16 cellular contexts compared by ENCODE assay signal in genomic region chr15:56989411-56989924, GRCh38.
DNase-seq lines count a peak whose midpoint lies in the region; ATAC-seq, FAIRE-seq and TF ChIP-seq lines count a peak whose summit lies in the region.
"Had no signal": no experiment of that assay in that cellular context is flagged by ENCODE, and none has a peak within 500 bp of the region (broad histone marks: within the 10 kb centered on the region; RNA-seq: fewer than 3 reads in every experiment).

No MANE protein-coding gene starts in this region.

- in situ Hi-C loops in HepG2 (cut with HindIII; ENCODE audit: extremely low pct_ligation_motif_present, low pct_unique_long_range_greater_than_20kb) = no loop called here

- BruUV-seq in HepG2 (replicated peaks; lab: Mats Ljungman, UMichigan) = no TSS peak

- H3K4me2 ChIP-seq in HepG2 (ENCODE audit: low read depth, low read length) (peak overlapping the region; percentile 41), trophoblast cell (ENCODE audit: low read length) (no peak overlapping the region)

- H3K9me3 ChIP-seq in HepG2 (ENCODE audit: low read length) = no peaks in the 10 kb centered on the region
- no peaks in the 10 kb centered on the region for H3K9me3 ChIP-seq in trophoblast cell (ENCODE audit: insufficient read depth, low read depth, low read length)
- H3K9me3 ChIP-seq: vagina had no signal

- no peak overlapping the region for H2AFZ ChIP-seq in HepG2 (ENCODE audit: low read length)
- H2AFZ ChIP-seq in trophoblast cell (ENCODE audit: insufficient read depth, low read length, poor library complexity) = no peak overlapping the region

- no peak overlapping the region for H3K18ac ChIP-seq in trophoblast cell (ENCODE audit: low read length)

- POLR2A ChIA-PET in HepG2 (lab: Yijun Ruan, JAX) = no interaction called here

- H4K8ac ChIP-seq in trophoblast cell (ENCODE audit: low read depth, low read length) = no peak overlapping the region

- FAIRE-seq in HepG2 (lab: Jason Lieb, UNC) = no peak
- FAIRE-seq: bronchial epithelial cell had no signal

- H3K36me3 Mint-ChIP-seq in activated naive CD8-positive, alpha-beta T cell treated with anti-CD3 and anti-CD28 coated beads, Interleukin-2, amount 50 U/mL, for 24 hours (ENCODE audit: low read depth) = peaks cover 18% of the 10 kb centered on the region

- no peak overlapping the region for H2BK120ac ChIP-seq in trophoblast cell (ENCODE audit: insufficient read depth, low read length, poor library complexity)

- H3K79me2 ChIP-seq in HepG2 (ENCODE audit: insufficient read depth, low read length) = peaks cover 64% of the 10 kb centered on the region
- H3K79me2 ChIP-seq in trophoblast cell (ENCODE audit: control insufficient read depth, insufficient read depth, low read length, poor library complexity) = no peaks in the 10 kb centered on the region

- H3K4me3 Mint-ChIP-seq in activated naive CD8-positive, alpha-beta T cell treated with anti-CD3 and anti-CD28 coated beads, Interleukin-2, amount 50 U/mL, for 24 hours = peak overlapping the region; percentile 29
- H3K4me3 Mint-ChIP-seq: nephron progenitor cell had no signal

- intact Hi-C loops in HepG2 (cut with micrococcal nuclease; ENCODE audit: unreplicated experiment) = loop anchor here (2.0 kb wide), 1 partner anchor 67 kb away; no protein-coding TSS in a partner anchor

- 0 out of 6 replicates have a peak overlapping the region, but pooled peaks of 1 of the 3 experiments have one; percentile 8 for H3K4me3 ChIP-seq in HepG2 (replicated peaks in 1 of 3; ENCODE audit: insufficient read depth in 1 of 3, low read depth in 2 of 3, low read length in 3 of 3)
- no peak overlapping the region for H3K4me3 ChIP-seq in trophoblast cell (ENCODE audit: low read depth, low read length)
- H3K4me3 ChIP-seq: skin epidermis, vagina had no signal

- H2BK5ac ChIP-seq in trophoblast cell (ENCODE audit: low read depth, low read length, poor library complexity) = no peak overlapping the region

- H3K4me1 Mint-ChIP-seq in activated naive CD8-positive, alpha-beta T cell treated with anti-CD3 and anti-CD28 coated beads, Interleukin-2, amount 50 U/mL, for 24 hours = peaks cover 48% of the 10 kb centered on the region

- H3K27me3 Mint-ChIP-seq in activated naive CD8-positive, alpha-beta T cell treated with anti-CD3 and anti-CD28 coated beads, Interleukin-2, amount 50 U/mL, for 24 hours = no peaks in the 10 kb centered on the region

- peak; percentile 54 for TF ChIP-seq CTCF in HepG2 (CRISPR knock-in tag; IDR thresholded peaks at IDR 0.05)

- TF ChIP-seq POLR2A in HepG2 (IDR thresholded peaks at IDR 0.05; ENCODE audit: insufficient read depth in 1 of 2, low read depth in 2 of 2, low read length in 2 of 2) = no peak

- H3K27ac ChIP-seq in HepG2 (ENCODE audit: extremely low read length, insufficient read depth, low read length) (peak overlapping the region; percentile 19), trophoblast cell (ENCODE audit: low read depth, low read length) (no peak overlapping the region)
- H3K27ac ChIP-seq: HL-60, vagina had no signal

- H3K36me3 ChIP-seq in HepG2 (replicated peaks in 1 of 2; ENCODE audit: control insufficient read depth in 1 of 2, insufficient read depth in 2 of 2, low read length in 2 of 2) (peaks cover 0 to 12% of the 10 kb centered on the region in 2 experiments; a peak in 2 of 5 replicates), trophoblast cell (ENCODE audit: control insufficient read depth in 1 of 2, insufficient read depth in 2 of 2, low read length in 2 of 2) (no peaks in the 10 kb centered on the region)
- H3K36me3 ChIP-seq: vagina had no signal

- no peak overlapping the region for H3K4ac ChIP-seq in trophoblast cell (ENCODE audit: low read depth, low read length)

- no peak overlapping the region for H4K12ac ChIP-seq in trophoblast cell (ENCODE audit: low read depth, low read length)

- WGBS in HepG2 (ENCODE audit: low lambda C conversion rate) = 0% methylated on average over 1 of the region's 1 CpG
- no CpG with 5 or more reads among the region's 1 CpG for WGBS in trophoblast cell (ENCODE audit: extremely low coverage, insufficient coverage, insufficient read length)

- H3K4me1 ChIP-seq in HepG2 (ENCODE audit: insufficient read depth, low read length) = peaks cover 36% of the 10 kb centered on the region
- H3K4me1 ChIP-seq in trophoblast cell (ENCODE audit: control insufficient read depth in 1 of 2, insufficient read depth in 2 of 2, low read length in 2 of 2) = no peaks in the 10 kb centered on the region

- H3K9ac ChIP-seq in HepG2 (ENCODE audit: insufficient read depth, low read depth, low read length) (no peak overlapping the region), trophoblast cell (ENCODE audit: low read length) (no peak overlapping the region)

- no peak overlapping the region for H4K91ac ChIP-seq in trophoblast cell (ENCODE audit: low read depth, low read length)

- no peak overlapping the region for H3K27ac Mint-ChIP-seq in activated naive CD8-positive, alpha-beta T cell treated with anti-CD3 and anti-CD28 coated beads, Interleukin-2, amount 50 U/mL, for 24 hours
- H3K27ac Mint-ChIP-seq: nephron progenitor cell had no signal

- ATAC-seq in GM19025 (IDR thresholded peaks at IDR 0.05; ENCODE audit: low read depth, unreplicated experiment) = peak; percentile 46
- peak; percentile 80 for ATAC-seq in activated naive CD8-positive, alpha-beta T cell treated with anti-CD3 and anti-CD28 coated beads, Interleukin-2, amount 50 U/mL, for 24 hours
- ATAC-seq in HepG2 = peak; percentile 87
- no peak for ATAC-seq in HG02759 (IDR thresholded peaks at IDR 0.05; ENCODE audit: unreplicated experiment)

- CTCF ChIA-PET in HepG2 (lab: Yijun Ruan, JAX; ENCODE audit: low intra/inter-chr PET ratio, low total read pairs) = no interaction called here

- no peak overlapping the region for H3K14ac ChIP-seq in trophoblast cell (ENCODE audit: low read length)

- no peaks in the 10 kb centered on the region for H3K27me3 ChIP-seq in HepG2 (ENCODE audit: control insufficient read depth in 1 of 2, insufficient read depth in 2 of 2, low read length in 2 of 2)
- H3K27me3 ChIP-seq in trophoblast cell (ENCODE audit: insufficient read depth, low read length) = no peaks in the 10 kb centered on the region
- H3K27me3 ChIP-seq: vagina had no signal

- H3K23ac ChIP-seq in trophoblast cell (ENCODE audit: low read length) = no peak overlapping the region

- no peak for TF ChIP-seq EP300 in HepG2 (IDR thresholded peaks at IDR 0.05; ENCODE audit: low read depth in 2 of 2, low read length in 2 of 2)
- TF ChIP-seq EP300 in HepG2 (CRISPR knock-in tag; IDR thresholded peaks at IDR 0.05; ENCODE audit: borderline replicate concordance) = no peak

- no peak overlapping the region for H2AK5ac ChIP-seq in trophoblast cell (ENCODE audit: low read length)

- no peaks in the 10 kb centered on the region for H3K79me1 ChIP-seq in trophoblast cell (ENCODE audit: low read length)

- H2BK12ac ChIP-seq in trophoblast cell (ENCODE audit: low read length) = no peak overlapping the region

- peaks cover 24% of the 10 kb centered on the region for H4K20me1 ChIP-seq in HepG2 (ENCODE audit: insufficient read depth, low read length)

- peaks cover 3% of the 10 kb centered on the region for H3K9me3 Mint-ChIP-seq in activated naive CD8-positive, alpha-beta T cell treated with anti-CD3 and anti-CD28 coated beads, Interleukin-2, amount 50 U/mL, for 24 hours

- TF ChIP-seq RAD21 in HepG2 (CRISPR knock-in tag; IDR thresholded peaks at IDR 0.05) = 0 out of 2 replicates have a peak, but pooled peaks have one; percentile 14

- DNase-seq in LHCN-M2 (ENCODE audit: low read depth) (peak; percentile 11), HepG2 (ENCODE audit: low spot score) (peak; percentile 66), trophoblast cell (no peak), nucleus accumbens (lab: John Stamatoyannopoulos, UW) (no peak)
- DNase-seq in activated naive CD8-positive, alpha-beta T cell treated with anti-CD3 and anti-CD28 coated beads, Interleukin-2, amount 50 U/mL, for 24 hours = no peak
- no peak for DNase-seq in stimulated activated CD4-positive, alpha-beta T cell treated with anti-CD3 and anti-CD28 coated beads, Interleukin-4, amount 100 ng/mL, for 4 hours
- DNase-seq: activated T-cell treated with anti-CD3 and anti-CD28 coated beads, Interleukin-2, amount 50 U/mL, for 1 hour; NCI-H1417; nephron progenitor cell; NK-92 treated with Interleukin-12 subunit alpha and Interleukin-12 subunit beta, amount 100 ng/mL, for 24 hours had no signal

TF ChIP-seq in HepG2, 621 proteins besides CTCF, POLR2A, EP300 and RAD21 (continues in another document):
- TF ChIP-seq TBX3 (IDR thresholded peaks at IDR 0.05; ENCODE audit: borderline replicate concordance) (0 out of 2 replicates have a peak, but pooled peaks have one; percentile 36), ZNF614 (CRISPR knock-in tag; IDR thresholded peaks at IDR 0.05; ENCODE audit: borderline replicate concordance) (peak; percentile 42; the same call in 1 of the 2 replicates), DPF2 (CRISPR knock-in tag; IDR thresholded peaks at IDR 0.05; ENCODE audit: borderline replicate concordance, low read depth) (0 out of 2 replicates have a peak, but pooled peaks have one; percentile 28), PAXIP1 (CRISPR knock-in tag; conservative IDR thresholded peaks at IDR 0.05) (peak; percentile 69)

Comparison
In these comparisons a context has a peak if more than half of its experiments do, and no peak if none do; other contexts are left out.
1. DNase-seq: peak in LHCN-M2 (single experiment) and HepG2 (single experiment); none in activated naive CD8-positive, alpha-beta T cell treated with anti-CD3 and anti-CD28 coated beads, Interleukin-2, amount 50 U/mL, for 24 hours (single experiment), trophoblast cell (0 of 2), stimulated activated CD4-positive, alpha-beta T cell treated with anti-CD3 and anti-CD28 coated beads, Interleukin-4, amount 100 ng/mL, for 4 hours (0 of 2) and nucleus accumbens (0 of 56).